ENCODE assay signal across 9 cellular contexts in the genomic region with DNA sequence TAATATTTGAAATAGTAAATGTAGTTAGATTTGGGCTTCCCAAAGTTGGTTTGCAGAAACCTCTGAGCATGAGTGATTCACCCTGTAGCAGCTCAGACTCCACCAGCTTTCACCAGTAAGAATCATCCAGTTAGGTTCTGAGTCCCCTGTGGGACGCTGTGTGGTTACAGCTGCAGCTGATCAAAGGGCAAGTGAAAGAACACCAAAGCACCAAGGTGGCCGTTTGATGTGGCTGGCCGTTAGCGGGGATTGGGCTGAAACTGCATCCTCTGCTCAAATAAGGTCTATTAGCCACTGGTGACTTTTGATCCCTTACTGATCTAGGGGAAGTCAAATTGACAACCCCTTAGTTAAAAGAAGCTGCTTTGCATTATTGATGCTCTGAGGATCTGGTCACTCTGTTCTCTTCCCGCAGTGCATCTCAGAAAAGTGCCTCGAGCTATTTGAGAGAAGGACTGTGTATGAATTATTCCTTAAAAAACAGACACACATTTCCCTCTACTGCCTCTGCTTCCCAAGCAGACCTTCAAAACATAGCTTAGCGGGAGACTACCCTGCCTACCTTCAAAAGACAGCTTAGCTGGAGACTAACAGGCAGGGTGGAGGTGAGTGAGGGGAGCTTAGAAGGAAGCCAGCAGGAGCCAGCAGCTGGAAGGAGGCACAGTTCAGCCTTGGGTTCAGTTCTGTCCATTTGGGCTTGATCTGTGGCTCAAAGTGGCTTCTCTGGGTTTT. TPM values are rescaled to one million over a fixed set of nuclear protein-coding genes. Genes with fewer than 3 reads are reported as not detected.
A peak's percentile ranks its signal among the peaks of the same experiment; 100 is the strongest.
DNase-seq lines count a peak whose midpoint lies in the region; ATAC-seq and TF ChIP-seq lines count a peak whose summit lies in the region.
"Had no signal": no experiment of that assay in that cellular context is flagged by ENCODE, and none has a peak within 500 bp of the region (broad histone marks: within the 10 kb centered on the region; RNA-seq: fewer than 3 reads in every experiment).

No MANE protein-coding gene starts in this region.

- intact Hi-C loops in lower lobe of right lung (cut with DNase I), result no loop called here

- no peaks in the 10 kb centered on the region for H3K9me3 ChIP-seq in GM23248 (ENCODE audit: low read depth)
- no peaks in the 10 kb centered on the region for H3K9me3 ChIP-seq in lower lobe of right lung

- peak; percentile 100 for ATAC-seq in activated naive CD4-positive, alpha-beta T cell treated with anti-CD3 and anti-CD28 coated beads, Interleukin-2, amount 50 U/mL, for 72 hours
- ATAC-seq in GM23338 (no peak; the same call in 1 of the 3 replicates), lower lobe of right lung (no peak)

- H3K9me3 Mint-ChIP-seq in activated naive CD4-positive, alpha-beta T cell treated with anti-CD3 and anti-CD28 coated beads, Interleukin-2, amount 50 U/mL, for 72 hours, result no peaks in the 10 kb centered on the region
- H3K9me3 Mint-ChIP-seq in GM23338, result no peaks in the 10 kb centered on the region

- no peak overlapping the region for H3K4me2 ChIP-seq in GM23248 (ENCODE audit: unreplicated experiment)
- no peak overlapping the region for H3K4me2 ChIP-seq in GM23338

- in situ Hi-C loops in GM23248 (cut with MboI), result no loop called here

- 64 to 66% methylated on average over 7 of the region's 7 CpGs for WGBS in GM23248 (ENCODE audit: low coverage in 1 of 2, low lambda C conversion rate in 2 of 2, missing lambda C conversion rate in 2 of 2), 2 experiments

- no peak overlapping the region for H3K9ac ChIP-seq in GM23248

- H3K27ac ChIP-seq in GM23248 (no peak overlapping the region), GM23338 (ENCODE audit: low read depth) (no peak overlapping the region), lower lobe of right lung (no peak overlapping the region)
- H3K27ac ChIP-seq: epithelial cell of prostate had no signal

- no peak overlapping the region for H3K27ac Mint-ChIP-seq in activated naive CD4-positive, alpha-beta T cell treated with anti-CD3 and anti-CD28 coated beads, Interleukin-2, amount 50 U/mL, for 72 hours
- H3K27ac Mint-ChIP-seq in GM23338, result no peak overlapping the region

- H3K36me3 Mint-ChIP-seq in activated naive CD4-positive, alpha-beta T cell treated with anti-CD3 and anti-CD28 coated beads, Interleukin-2, amount 50 U/mL, for 72 hours, result peaks cover 9 to 10% of the 10 kb centered on the region in 2 donors
- H3K36me3 Mint-ChIP-seq in GM23338 (ENCODE audit: low read depth), result no peaks in the 10 kb centered on the region

- H3K4me3 Mint-ChIP-seq in GM23338, result no peak overlapping the region

- H4K20me1 ChIP-seq in GM23248 (ENCODE audit: insufficient read depth), result no peaks in the 10 kb centered on the region
- no peaks in the 10 kb centered on the region for H4K20me1 ChIP-seq in GM23338 (replicated peaks; ENCODE audit: insufficient read depth)

- H3K79me2 ChIP-seq in GM23248 (ENCODE audit: insufficient read depth) (no peaks in the 10 kb centered on the region), GM23338 (replicated peaks; ENCODE audit: insufficient read depth) (no peaks in the 10 kb centered on the region)

- H3K27me3 Mint-ChIP-seq in GM23338 (ENCODE audit: insufficient read depth, low read depth, poor library complexity), result peaks cover 17% of the 10 kb centered on the region

- TF ChIP-seq CTCF in GM23338 (conservative IDR thresholded peaks at IDR 0.05; ENCODE audit: low read depth in 2 of 2) (no peak), lower lobe of right lung (IDR thresholded peaks at IDR 0.05) (no peak)

- H3K4me3 ChIP-seq in GM23248 (no peak overlapping the region), GM23338 (no peak overlapping the region), lower lobe of right lung (no peak overlapping the region)

- peak; percentile 1 for DNase-seq in GM04504 (ENCODE audit: low read depth)
- DNase-seq in GM23248, result peak; percentile 64
- DNase-seq in NCI-H69 (lab: John Stamatoyannopoulos, UW), result peak; percentile 56
- DNase-seq in activated naive CD4-positive, alpha-beta T cell treated with anti-CD3 and anti-CD28 coated beads, Interleukin-2, amount 50 U/mL, for 72 hours (ENCODE audit: low spot score in 2 of 2), result peak; percentile 78 to 83
- peak; percentile 31 to 64 (median 44) for DNase-seq in stimulated activated CD4-positive, alpha-beta T cell treated with anti-CD3 and anti-CD28 coated beads, TNF-alpha, amount 100 ng/mL, for 48 hours (ENCODE audit: low read depth in 3 of 3)
- DNase-seq in NCI-H2029 treated with DMSO at 0.1 percent for 48 hours (lab: John Stamatoyannopoulos, UW), result no peak
- DNase-seq in GM23338 (ENCODE audit: low spot score), result no peak
- no peak for DNase-seq in lower lobe of right lung

- H2AFZ ChIP-seq in GM23248 (no peak overlapping the region), GM23338 (no peak overlapping the region)

- H3K36me3 ChIP-seq in GM23248 (ENCODE audit: low read depth) (no peaks in the 10 kb centered on the region), GM23338 (ENCODE audit: insufficient read depth) (no peaks in the 10 kb centered on the region), lower lobe of right lung (no peaks in the 10 kb centered on the region)

- H3K9me2 ChIP-seq in GM23248 (ENCODE audit: insufficient read depth) (no peaks in the 10 kb centered on the region), GM23338 (ENCODE audit: insufficient read depth) (no peaks in the 10 kb centered on the region)

- peaks cover 19% of the 10 kb centered on the region for H3K4me1 Mint-ChIP-seq in GM23338

- H3F3A ChIP-seq in GM23248 (ENCODE audit: insufficient read depth), result peaks cover 9% of the 10 kb centered on the region; the same call in 1 of the 2 replicates
- 0 out of 2 replicates have a peak, but pooled peaks cover 7% of the 10 kb centered on the region for H3F3A ChIP-seq in GM23338 (replicated peaks; ENCODE audit: low read depth)

- H3K27me3 ChIP-seq in GM23248 (replicated peaks; ENCODE audit: insufficient read depth) (peaks cover 26% of the 10 kb centered on the region), GM23338 (ENCODE audit: insufficient read depth) (peaks cover 36% of the 10 kb centered on the region), lower lobe of right lung (ENCODE audit: low read depth) (peaks cover 32% of the 10 kb centered on the region)

- no peaks in the 10 kb centered on the region for H3K4me1 ChIP-seq in GM23248 (ENCODE audit: insufficient read depth)
- peaks cover 13% of the 10 kb centered on the region for H3K4me1 ChIP-seq in GM23338 (ENCODE audit: insufficient read depth)
- no peaks in the 10 kb centered on the region for H3K4me1 ChIP-seq in lower lobe of right lung

TF ChIP-seq in GM23338, 12 proteins besides CTCF, POLR2A, EP300 and RAD21 (continues in another document):
- TF ChIP-seq ZNF114 (CRISPR knock-in tag; IDR thresholded peaks at IDR 0.05), result no peak
- TF ChIP-seq NANOG (IDR thresholded peaks at IDR 0.05; ENCODE audit: borderline replicate concordance), result no peak
- TF ChIP-seq, protein P1, sequence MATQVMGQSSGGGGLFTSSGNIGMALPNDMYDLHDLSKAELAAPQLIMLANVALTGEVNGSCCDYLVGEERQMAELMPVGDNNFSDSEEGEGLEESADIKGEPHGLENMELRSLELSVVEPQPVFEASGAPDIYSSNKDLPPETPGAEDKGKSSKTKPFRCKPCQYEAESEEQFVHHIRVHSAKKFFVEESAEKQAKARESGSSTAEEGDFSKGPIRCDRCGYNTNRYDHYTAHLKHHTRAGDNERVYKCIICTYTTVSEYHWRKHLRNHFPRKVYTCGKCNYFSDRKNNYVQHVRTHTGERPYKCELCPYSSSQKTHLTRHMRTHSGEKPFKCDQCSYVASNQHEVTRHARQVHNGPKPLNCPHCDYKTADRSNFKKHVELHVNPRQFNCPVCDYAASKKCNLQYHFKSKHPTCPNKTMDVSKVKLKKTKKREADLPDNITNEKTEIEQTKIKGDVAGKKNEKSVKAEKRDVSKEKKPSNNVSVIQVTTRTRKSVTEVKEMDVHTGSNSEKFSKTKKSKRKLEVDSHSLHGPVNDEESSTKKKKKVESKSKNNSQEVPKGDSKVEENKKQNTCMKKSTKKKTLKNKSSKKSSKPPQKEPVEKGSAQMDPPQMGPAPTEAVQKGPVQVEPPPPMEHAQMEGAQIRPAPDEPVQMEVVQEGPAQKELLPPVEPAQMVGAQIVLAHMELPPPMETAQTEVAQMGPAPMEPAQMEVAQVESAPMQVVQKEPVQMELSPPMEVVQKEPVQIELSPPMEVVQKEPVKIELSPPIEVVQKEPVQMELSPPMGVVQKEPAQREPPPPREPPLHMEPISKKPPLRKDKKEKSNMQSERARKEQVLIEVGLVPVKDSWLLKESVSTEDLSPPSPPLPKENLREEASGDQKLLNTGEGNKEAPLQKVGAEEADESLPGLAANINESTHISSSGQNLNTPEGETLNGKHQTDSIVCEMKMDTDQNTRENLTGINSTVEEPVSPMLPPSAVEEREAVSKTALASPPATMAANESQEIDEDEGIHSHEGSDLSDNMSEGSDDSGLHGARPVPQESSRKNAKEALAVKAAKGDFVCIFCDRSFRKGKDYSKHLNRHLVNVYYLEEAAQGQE (IDR thresholded peaks at IDR 0.05; ENCODE audit: unreplicated experiment), result no peak
- no peak for TF ChIP-seq STAT1 (IDR thresholded peaks at IDR 0.05; ENCODE audit: unreplicated experiment)
- no peak for TF ChIP-seq JUNB (IDR thresholded peaks at IDR 0.05; ENCODE audit: unreplicated experiment)
- TF ChIP-seq CREB1 (CRISPR knock-in tag; IDR thresholded peaks at IDR 0.05; ENCODE audit: low read depth), result no peak
- TF ChIP-seq EZH2phosphoT487 (IDR thresholded peaks at IDR 0.05; ENCODE audit: unreplicated experiment), result no peak

RNA-seq across cellular contexts. Expression of a gene that starts 3.7 kb away (rescaled TPM):
- total RNA-seq in GM23248 (2014; rRNA removed; shearing (Covaris generic)), result not detected in 2 replicates
- polyA plus RNA-seq in GM23248 (2016; fragmentation: Nextera tagmentation; extraction: Ambion mirVana) (0.31 TPM in 1 of 2 replicates, not detected in the other), GM23338 (2016; fragmentation: Nextera tagmentation; extraction: Ambion mirVana) (52.8 and 56.9 TPM in 2 replicates)
- total RNA-seq in activated naive CD4-positive, alpha-beta T cell treated with anti-CD3 and anti-CD28 coated beads, Interleukin-2, amount 50 U/mL, for 72 hours, result not detected
- total RNA-seq in GM23338 (2014; rRNA removed; shearing (Covaris generic)), result 9.0 and 13.4 TPM in 2 replicates
- not detected for total RNA-seq in lower lobe of right lung

RNA-seq across cellular contexts. Expression of a gene that starts 44.6 kb away (rescaled TPM):
- total RNA-seq in GM23248 (2014; rRNA removed; shearing (Covaris generic)), result 28.7 and 33.3 TPM in 2 replicates
- polyA plus RNA-seq in GM23248 (2016; fragmentation: Nextera tagmentation; extraction: Ambion mirVana) (16.2 and 17.0 TPM in 2 replicates), GM23338 (2016; fragmentation: Nextera tagmentation; extraction: Ambion mirVana) (6.2 and 7.4 TPM in 2 replicates)
- 10 to 100 TPM; 29.5 to 61.4 TPM for total RNA-seq in activated naive CD4-positive, alpha-beta T cell treated with anti-CD3 and anti-CD28 coated beads, Interleukin-2, amount 50 U/mL, for 72 hours
- 12.9 and 17.4 TPM in 2 replicates for total RNA-seq in GM23338 (2014; rRNA removed; shearing (Covaris generic))
- total RNA-seq in lower lobe of right lung, result 45.9 TPM

Comparison
In these comparisons a context has a peak if more than half of its experiments do, and no peak if none do; other contexts are left out.
1. DNase-seq: peak in GM04504 (single experiment), GM23248 (single experiment), NCI-H69 (single experiment), activated naive CD4-positive, alpha-beta T cell treated with anti-CD3 and anti-CD28 coated beads, Interleukin-2, amount 50 U/mL, for 72 hours (2 of 2) and stimulated activated CD4-positive, alpha-beta T cell treated with anti-CD3 and anti-CD28 coated beads, TNF-alpha, amount 100 ng/mL, for 48 hours (3 of 3); none in NCI-H2029 treated with DMSO at 0.1 percent for 48 hours (single experiment), GM23338 (single experiment) and lower lobe of right lung (single experiment).
2. ATAC-seq: peak in activated naive CD4-positive, alpha-beta T cell treated with anti-CD3 and anti-CD28 coated beads, Interleukin-2, amount 50 U/mL, for 72 hours (2 of 2); none in GM23338 (single experiment) and lower lobe of right lung (0 of 2).